18 cellular contexts compared by ENCODE assay signal in the genomic region with DNA sequence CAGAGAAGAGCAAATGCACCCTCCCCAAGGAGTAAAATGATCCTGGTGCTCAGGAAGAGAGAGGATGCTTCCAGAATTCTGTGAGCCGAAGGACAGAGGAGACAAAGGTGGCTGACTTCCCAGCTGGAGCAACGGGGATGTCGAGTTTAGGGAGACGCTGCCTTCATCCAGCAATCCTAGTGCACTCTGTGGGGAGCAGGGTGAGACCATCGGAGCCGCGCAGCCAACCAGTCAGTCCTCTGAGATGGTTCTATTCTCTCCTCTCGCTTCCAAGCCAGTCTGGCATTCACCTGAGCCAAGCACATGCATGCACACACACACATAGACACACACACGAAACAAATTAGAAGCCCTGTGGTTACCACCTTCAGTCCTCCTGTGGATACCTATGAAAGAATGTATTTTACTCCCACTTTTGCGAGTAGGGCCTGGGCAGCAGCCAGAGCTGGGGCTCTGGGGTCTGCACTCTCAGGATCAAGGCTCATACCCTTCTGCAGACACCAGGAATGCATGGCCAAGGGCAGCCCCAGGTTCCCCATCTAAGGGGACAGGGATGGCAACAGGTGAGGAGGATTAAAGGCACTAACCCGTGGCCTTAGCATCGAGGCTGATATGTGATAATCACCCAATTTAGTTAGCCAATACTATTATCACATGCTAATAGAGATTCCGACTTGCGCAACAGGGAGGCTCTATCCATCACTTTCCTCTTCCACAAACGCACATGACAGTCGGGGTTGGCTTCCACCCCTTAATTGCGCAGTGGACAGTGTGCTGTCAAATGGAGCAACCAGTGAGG.
A peak's percentile ranks its signal among the peaks of the same experiment; 100 is the strongest.
DNase-seq lines count a peak whose midpoint lies in the region; ATAC-seq lines count a peak whose summit lies in the region.
"Had no signal": no experiment of that assay in that cellular context is flagged by ENCODE, and none has a peak within 500 bp of the region (broad histone marks: within the 10 kb centered on the region; RNA-seq: fewer than 3 reads in every experiment).

No MANE protein-coding gene starts in this region.

- H3K36me3 ChIP-seq in NT2/D1 (ENCODE audit: insufficient read depth, insufficient read length, low read length) (no peaks in the 10 kb centered on the region), iPS-20b (ENCODE audit: insufficient read depth, low read depth, low read length) (no peaks in the 10 kb centered on the region)
- H3K36me3 ChIP-seq: BE2C had no signal

- no peak for ATAC-seq in HG03432 (IDR thresholded peaks at IDR 0.05; ENCODE audit: unreplicated experiment)
- ATAC-seq in GM21576 (IDR thresholded peaks at IDR 0.05; ENCODE audit: unreplicated experiment), result no peak
- ATAC-seq: HCT116 had no signal

- intact Hi-C loops in posterior vena cava (cut with DNase I), result no loop called here

- H3K27ac ChIP-seq in iPS-20b (ENCODE audit: low read length), result no peak overlapping the region
- H3K27ac ChIP-seq: HL-60 had no signal

- peaks cover 60% of the 10 kb centered on the region for H3K27me3 ChIP-seq in NT2/D1 (ENCODE audit: insufficient read depth, insufficient read length)
- peaks cover 63% of the 10 kb centered on the region for H3K27me3 ChIP-seq in iPS-20b (ENCODE audit: insufficient read depth, low read length)
- H3K27me3 ChIP-seq: BE2C had no signal

- H3K4me1 ChIP-seq in NT2/D1 (ENCODE audit: insufficient read depth, insufficient read length) (peaks cover 17% of the 10 kb centered on the region), iPS-20b (ENCODE audit: insufficient read depth, low read length) (peaks cover 16% of the 10 kb centered on the region)
- H3K4me1 ChIP-seq: BE2C had no signal

- H3K9me3 ChIP-seq in NT2/D1 (ENCODE audit: insufficient read depth, low read length) (no peaks in the 10 kb centered on the region), iPS-20b (ENCODE audit: insufficient read depth, low read depth, low read length) (no peaks in the 10 kb centered on the region)
- H3K9me3 ChIP-seq: BE2C, SK-N-SH had no signal

- H3K4me3 ChIP-seq in NT2/D1 (ENCODE audit: insufficient read length, low read depth) (no peak overlapping the region), iPS-20b (ENCODE audit: low read length) (peak overlapping the region; percentile 24; the same call in 1 of the 2 replicates)

- peak; percentile 18 for DNase-seq in D341Med (ENCODE audit: low spot score)
- no peak for DNase-seq in NT2/D1 (ENCODE audit: low read depth, low spot score)
- peak; percentile 49 for DNase-seq in posterior vena cava (ENCODE audit: low spot score)
- DNase-seq in OCI-M2 (lab: John Stamatoyannopoulos, UW; ENCODE audit: unreplicated experiment), result no peak
- DNase-seq in HPDE6-E6E7 (ENCODE audit: extremely low spot score), result no peak
- DNase-seq: BE2C; Calu3; CD4-positive, alpha-beta memory T cell; KBM-7; MV-4-11; NCI-H1436 treated with DMSO at 0.1 percent for 48 hours; SHP77 had no signal

- peak overlapping the region; percentile 27 for H3K9ac ChIP-seq in NT2/D1 (ENCODE audit: insufficient read length, low read depth)
- no peak overlapping the region for H3K9ac ChIP-seq in iPS-20b (ENCODE audit: low read depth, low read length)
- H3K9ac ChIP-seq: SK-N-SH had no signal

Comparison
In these comparisons a context has a peak if more than half of its experiments do, and no peak if none do; other contexts are left out.
1. DNase-seq: peak in D341Med (single experiment) and posterior vena cava (single experiment); none in NT2/D1 (single experiment), OCI-M2 (single experiment) and HPDE6-E6E7 (single experiment).